Comparison of ENCODE assay signal across 7 cellular contexts in the genomic region with DNA sequence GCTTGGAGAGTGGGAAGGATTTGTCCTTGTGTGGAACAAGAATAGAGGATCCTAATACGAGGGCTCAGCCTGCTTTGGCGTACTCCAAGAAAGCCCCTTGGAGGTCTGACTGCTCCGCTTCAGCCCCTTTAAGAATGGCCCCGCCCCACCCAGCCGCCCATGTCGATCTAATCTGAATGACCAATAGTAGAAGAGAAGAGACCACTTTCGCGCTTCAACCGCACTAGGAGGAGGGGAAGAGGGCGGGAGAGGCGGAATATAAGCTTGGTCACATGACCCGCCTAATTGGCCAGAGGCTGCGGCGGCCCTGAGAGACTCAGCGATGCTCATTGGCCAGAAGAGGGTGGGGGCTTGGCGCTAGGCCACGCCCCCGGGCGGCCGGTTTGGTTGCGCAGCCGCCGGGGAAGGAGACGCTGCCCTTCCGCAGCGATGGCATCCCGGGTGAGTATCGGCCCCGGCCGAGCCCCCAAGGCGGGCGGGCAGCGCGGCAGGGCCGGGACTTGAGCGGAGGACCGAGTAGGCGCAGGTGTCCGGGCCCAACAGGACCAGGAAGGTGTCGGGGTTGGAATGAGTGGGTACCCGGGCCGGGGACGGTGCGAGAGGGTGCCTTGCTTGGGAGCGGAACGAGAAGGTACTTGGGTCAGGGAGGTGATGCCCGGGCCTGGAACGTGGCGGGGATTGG. TPM values are rescaled to one million over a fixed set of nuclear protein-coding genes. Genes with fewer than 3 reads are reported as not detected.
DNase-seq lines count a peak whose midpoint lies in the region; ATAC-seq and TF ChIP-seq lines count a peak whose summit lies in the region.

A gene with protein sequence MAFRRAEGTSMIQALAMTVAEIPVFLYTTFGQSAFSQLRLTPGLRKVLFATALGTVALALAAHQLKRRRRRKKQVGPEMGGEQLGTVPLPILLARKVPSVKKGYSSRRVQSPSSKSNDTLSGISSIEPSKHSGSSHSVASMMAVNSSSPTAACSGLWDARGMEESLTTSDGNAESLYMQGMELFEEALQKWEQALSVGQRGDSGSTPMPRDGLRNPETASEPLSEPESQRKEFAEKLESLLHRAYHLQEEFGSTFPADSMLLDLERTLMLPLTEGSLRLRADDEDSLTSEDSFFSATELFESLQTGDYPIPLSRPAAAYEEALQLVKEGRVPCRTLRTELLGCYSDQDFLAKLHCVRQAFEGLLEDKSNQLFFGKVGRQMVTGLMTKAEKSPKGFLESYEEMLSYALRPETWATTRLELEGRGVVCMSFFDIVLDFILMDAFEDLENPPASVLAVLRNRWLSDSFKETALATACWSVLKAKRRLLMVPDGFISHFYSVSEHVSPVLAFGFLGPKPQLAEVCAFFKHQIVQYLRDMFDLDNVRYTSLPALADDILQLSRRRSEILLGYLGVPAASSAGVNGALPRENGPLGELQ (plus strand): TSS at position 386 of the 682 bp plus-strand sequence. CDS start 3,969 bp downstream, outside the sequence.

- peak; percentile 99 for DNase-seq in NCI-H2029 (lab: John Stamatoyannopoulos, UW)
- peak; percentile 92 for DNase-seq in T-helper 22 cell (ENCODE audit: low read depth)
- DNase-seq in astrocyte of the cerebellum (ENCODE audit: low read depth), result peak; percentile 98
- peak; percentile 99 for DNase-seq in hepatic stellate cell (ENCODE audit: low spot score)
- peak; percentile 98 for DNase-seq in renal cortical epithelial cell (ENCODE audit: low read depth)

- ATAC-seq in GM18505 (IDR thresholded peaks at IDR 0.05; ENCODE audit: unreplicated experiment), result peak; percentile 93
- peak; percentile 94 for ATAC-seq in HG02973 (IDR thresholded peaks at IDR 0.05; ENCODE audit: unreplicated experiment)

- TF ChIP-seq CTCF in astrocyte of the cerebellum (IDR thresholded peaks at IDR 0.05; ENCODE audit: low read depth, low read length, missing control alignments), result no peak

- peak; percentile 87 for TF ChIP-seq POLR2A in GM18505 (IDR thresholded peaks at IDR 0.05; ENCODE audit: borderline replicate concordance, extremely low read depth, insufficient read depth, insufficient read length)

- in situ Hi-C loops in astrocyte of the cerebellum (cut with HindIII; ENCODE audit: low sequenced_read_pairs), result loop anchor here (10.0 kb wide), 1 partner anchor 48 kb away; a partner anchor contains a TSS

- peak within 1 kb of the TSS; percentile 98 for H3K4me3 ChIP-seq in astrocyte of the cerebellum (ENCODE audit: low read depth, low read length)

RNA-seq across cellular contexts. Expression of the gene that starts here (rescaled TPM):
- 18.4 and 26.0 TPM in 2 replicates for total RNA-seq in renal cortical epithelial cell

Comparison
In these comparisons a context has a peak if more than half of its experiments do, and no peak if none do; other contexts are left out.
1. Peak in every context shown above with its lines: DNase-seq, ATAC-seq and H3K4me3 ChIP-seq.